Comparison of ENCODE assay signal across 2 cellular contexts in the genomic region with DNA sequence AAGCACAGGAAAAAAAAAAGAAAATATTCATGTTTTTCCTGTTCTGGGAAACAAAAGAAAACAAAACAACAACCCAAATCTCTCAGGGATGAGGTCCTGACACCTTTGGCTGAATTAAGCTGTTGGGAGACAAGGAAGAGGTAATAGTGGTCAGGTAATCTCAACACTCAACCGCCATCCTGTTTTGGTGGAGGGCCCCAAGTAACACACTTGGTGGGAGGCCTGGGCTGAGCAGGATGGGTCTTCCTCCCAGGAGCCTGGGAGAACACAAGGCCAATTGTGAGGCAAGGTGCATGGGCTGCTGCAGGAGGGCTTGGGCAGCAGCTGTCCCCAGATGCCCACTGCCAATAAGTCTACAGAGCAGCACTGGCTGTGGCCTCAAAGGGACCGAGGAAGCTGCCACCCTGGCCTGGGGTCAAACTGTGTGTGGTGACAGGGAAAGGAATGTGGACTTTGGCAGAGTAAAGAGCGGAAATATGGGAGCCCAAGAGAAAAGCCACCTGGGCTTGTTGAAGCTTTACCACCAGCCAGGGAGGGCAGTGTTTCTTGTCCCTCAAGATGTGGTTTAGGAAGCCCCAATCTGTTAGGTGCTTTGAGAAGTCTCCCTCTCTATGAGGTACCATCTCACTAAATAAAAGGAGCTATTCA.
TF ChIP-seq lines count a peak whose summit lies in the region.

No MANE protein-coding gene starts in this region.

TF ChIP-seq in HepG2, 621 proteins besides CTCF, POLR2A, EP300 and RAD21 (continues in another document):
- TF ChIP-seq MTF2 (CRISPR knock-in tag; IDR thresholded peaks at IDR 0.05; ENCODE audit: borderline replicate concordance) (no peak), POGZ (CRISPR knock-in tag; IDR thresholded peaks at IDR 0.05) (peak; percentile 93), PPARG (CRISPR knock-in tag; conservative IDR thresholded peaks at IDR 0.05) (no peak; the same call in 1 of the 2 replicates), CCDC6 (CRISPR knock-in tag; IDR thresholded peaks at IDR 0.05) (0 out of 2 replicates have a peak, but pooled peaks have one; percentile 63), IRF2 (CRISPR knock-in tag; IDR thresholded peaks at IDR 0.05) (peak; percentile 83; the same call in 1 of the 2 replicates), HBP1 (CRISPR knock-in tag; IDR thresholded peaks at IDR 0.05; ENCODE audit: low read depth) (no peak), SNAPC2 (CRISPR knock-in tag; IDR thresholded peaks at IDR 0.05) (peak; percentile 86; the same call in 1 of the 2 replicates), HMG20A (CRISPR knock-in tag; IDR thresholded peaks at IDR 0.05; ENCODE audit: borderline replicate concordance) (peak; percentile 97), ZFP36L2 (CRISPR knock-in tag; IDR thresholded peaks at IDR 0.05) (no peak), SOX5 (CRISPR knock-in tag; IDR thresholded peaks at IDR 0.05; ENCODE audit: borderline replicate concordance) (peak; percentile 84), ETV5 (CRISPR knock-in tag; IDR thresholded peaks at IDR 0.05; ENCODE audit: borderline replicate concordance) (peak; percentile 92), PITX1 (CRISPR knock-in tag; IDR thresholded peaks at IDR 0.05) (peak; percentile 81), ZNF432 (CRISPR knock-in tag; IDR thresholded peaks at IDR 0.05; ENCODE audit: borderline replicate concordance) (no peak), ZBTB33 (CRISPR knock-in tag; IDR thresholded peaks at IDR 0.05) (peak; percentile 71; the same call in 1 of the 2 replicates), ZNF703 (CRISPR knock-in tag; IDR thresholded peaks at IDR 0.05; ENCODE audit: borderline replicate concordance) (no peak), MIER3 (CRISPR knock-in tag; IDR thresholded peaks at IDR 0.05; ENCODE audit: borderline replicate concordance) (peak; percentile 89), ZNF230 (CRISPR knock-in tag; IDR thresholded peaks at IDR 0.05) (no peak), ZNF430 (CRISPR knock-in tag; IDR thresholded peaks at IDR 0.05) (peak; percentile 87), CEBPG (CRISPR knock-in tag; IDR thresholded peaks at IDR 0.05) (peak; percentile 51), SALL2 (CRISPR knock-in tag; IDR thresholded peaks at IDR 0.05) (peak; percentile 51; the same call in 1 of the 2 replicates), REXO4 (CRISPR knock-in tag; IDR thresholded peaks at IDR 0.05; ENCODE audit: borderline replicate concordance) (no peak)
- TF ChIP-seq, protein P1, sequence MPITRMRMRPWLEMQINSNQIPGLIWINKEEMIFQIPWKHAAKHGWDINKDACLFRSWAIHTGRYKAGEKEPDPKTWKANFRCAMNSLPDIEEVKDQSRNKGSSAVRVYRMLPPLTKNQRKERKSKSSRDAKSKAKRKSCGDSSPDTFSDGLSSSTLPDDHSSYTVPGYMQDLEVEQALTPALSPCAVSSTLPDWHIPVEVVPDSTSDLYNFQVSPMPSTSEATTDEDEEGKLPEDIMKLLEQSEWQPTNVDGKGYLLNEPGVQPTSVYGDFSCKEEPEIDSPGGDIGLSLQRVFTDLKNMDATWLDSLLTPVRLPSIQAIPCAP (CRISPR knock-in tag; IDR thresholded peaks at IDR 0.05; ENCODE audit: low read depth) = no peak
- TF ChIP-seq, protein P2, sequence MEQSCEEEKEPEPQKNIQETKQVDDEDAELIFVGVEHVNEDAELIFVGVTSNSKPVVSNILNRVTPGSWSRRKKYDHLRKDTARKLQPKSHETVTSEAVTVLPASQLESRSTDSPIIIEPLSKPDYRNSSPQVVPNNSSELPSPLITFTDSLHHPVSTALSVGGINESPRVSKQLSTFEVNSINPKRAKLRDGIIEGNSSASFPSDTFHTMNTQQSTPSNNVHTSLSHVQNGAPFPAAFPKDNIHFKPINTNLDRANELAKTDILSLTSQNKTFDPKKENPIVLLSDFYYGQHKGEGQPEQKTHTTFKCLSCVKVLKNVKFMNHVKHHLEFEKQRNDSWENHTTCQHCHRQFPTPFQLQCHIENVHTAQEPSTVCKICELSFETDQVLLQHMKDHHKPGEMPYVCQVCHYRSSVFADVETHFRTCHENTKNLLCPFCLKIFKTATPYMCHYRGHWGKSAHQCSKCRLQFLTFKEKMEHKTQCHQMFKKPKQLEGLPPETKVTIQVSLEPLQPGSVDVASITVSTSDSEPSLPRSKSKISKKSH (CRISPR knock-in tag; IDR thresholded peaks at IDR 0.05; ENCODE audit: borderline replicate concordance) = no peak

TF ChIP-seq in HEK293T, 16 proteins besides CTCF, POLR2A, EP300 and RAD21:
- no peak for TF ChIP-seq FOXK2 (IDR thresholded peaks at IDR 0.05)
- TF ChIP-seq ZNF384 (IDR thresholded peaks at IDR 0.05) = no peak
- no peak for TF ChIP-seq L3MBTL2 (conservative IDR thresholded peaks at IDR 0.05)
- TF ChIP-seq FOXA1 (IDR thresholded peaks at IDR 0.05) = no peak
- TF ChIP-seq LEF1 (IDR thresholded peaks at IDR 0.05; ENCODE audit: borderline replicate concordance) = no peak
- TF ChIP-seq FOXM1 (IDR thresholded peaks at IDR 0.05; ENCODE audit: borderline replicate concordance) = no peak
- no peak for TF ChIP-seq NFRKB (IDR thresholded peaks at IDR 0.05)
- no peak for TF ChIP-seq PKNOX1 (IDR thresholded peaks at IDR 0.05)
- no peak for TF ChIP-seq SP1 (IDR thresholded peaks at IDR 0.05)
- TF ChIP-seq HDGF (IDR thresholded peaks at IDR 0.05; ENCODE audit: borderline replicate concordance) = no peak
- TF ChIP-seq ELF4 (IDR thresholded peaks at IDR 0.05) = no peak
- no peak for TF ChIP-seq ARNT (IDR thresholded peaks at IDR 0.05)
- TF ChIP-seq BHLHE40 (IDR thresholded peaks at IDR 0.05; ENCODE audit: borderline replicate concordance) = no peak
- no peak for TF ChIP-seq TARDBP (IDR thresholded peaks at IDR 0.05)
- no peak for TF ChIP-seq CTBP1 (IDR thresholded peaks at IDR 0.05; ENCODE audit: borderline replicate concordance)
- TF ChIP-seq SUZ12 (IDR thresholded peaks at IDR 0.05) = no peak
